Comparison of ENCODE assay signal across 15 cellular contexts in the genomic region with DNA sequence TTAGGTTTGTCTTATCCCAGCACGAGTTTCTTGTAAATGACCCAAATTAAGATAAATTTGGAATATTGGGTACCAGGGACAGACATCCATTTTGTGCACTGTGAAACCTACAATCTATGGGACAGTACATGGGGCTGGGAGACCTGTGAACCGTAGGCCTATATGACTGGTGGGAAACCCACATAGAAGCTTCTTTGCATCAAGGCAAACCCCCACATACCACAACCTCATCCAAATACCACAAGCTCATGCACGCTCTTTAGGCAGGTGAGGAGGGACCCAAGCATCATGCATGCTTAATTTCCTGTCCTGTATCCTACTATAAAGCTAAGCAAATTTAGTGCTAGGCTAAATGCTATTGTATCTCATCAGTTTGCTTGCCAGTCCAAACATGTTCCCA. TPM values are rescaled to one million over a fixed set of nuclear protein-coding genes. Genes with fewer than 3 reads are reported as not detected.
DNase-seq lines count a peak whose midpoint lies in the region; ATAC-seq and TF ChIP-seq lines count a peak whose summit lies in the region.
"Had no signal": no experiment of that assay in that cellular context is flagged by ENCODE, and none has a peak within 500 bp of the region (broad histone marks: within the 10 kb centered on the region; RNA-seq: fewer than 3 reads in every experiment).

No MANE protein-coding gene starts in this region.

- no peak overlapping the region for H2BK12ac ChIP-seq in trophoblast cell (ENCODE audit: low read length)

- H3K79me1 ChIP-seq in trophoblast cell (ENCODE audit: low read length): no peaks in the 10 kb centered on the region

- H3K36me3 ChIP-seq in trophoblast cell (ENCODE audit: control insufficient read depth in 1 of 2, insufficient read depth in 2 of 2, low read length in 2 of 2): no peaks in the 10 kb centered on the region

- no peak overlapping the region for H3K4me2 ChIP-seq in trophoblast cell (ENCODE audit: low read length)

- no peak overlapping the region for H4K91ac ChIP-seq in trophoblast cell (ENCODE audit: low read depth, low read length)

- no CpG with 5 or more reads among the region's 3 CpGs for WGBS in trophoblast cell (ENCODE audit: extremely low coverage, insufficient coverage, insufficient read length)

- H3K4me3 ChIP-seq in trophoblast cell (ENCODE audit: low read depth, low read length): no peak overlapping the region
- H3K4me3 ChIP-seq in foreskin fibroblast (ENCODE audit: low read depth in 1 of 2, low read length in 2 of 2): no peak overlapping the region

- no peaks in the 10 kb centered on the region for H3K9me3 ChIP-seq in trophoblast cell (ENCODE audit: insufficient read depth, low read depth, low read length)

- DNase-seq in trophoblast cell (no peak), foreskin fibroblast (no peak), DMS53 treated with DMSO at 0.1 percent for 48 hours (lab: John Stamatoyannopoulos, UW; ENCODE audit: unreplicated experiment) (no peak)
- DNase-seq: activated CD4-positive, alpha-beta T cell treated with anti-CD3 and anti-CD28 coated beads, Interleukin-2, amount 10 ng/mL, durations not matched to agents 7 days and 5 days; mesenchymal stem cell; NCI-H1436 treated with DMSO at 0.1 percent for 48 hours; NCI-H526; PC-3; stimulated activated CD4-positive, alpha-beta T cell treated with anti-CD3 and anti-CD28 coated beads, Interleukin-4, amount 100 ng/mL, for 24 hours had no signal

- H3K23ac ChIP-seq in trophoblast cell (ENCODE audit: low read length): no peak overlapping the region

- no peak for TF ChIP-seq CTCF in foreskin fibroblast (IDR thresholded peaks at IDR 0.05; ENCODE audit: low read depth, low read length)

- H3K14ac ChIP-seq in trophoblast cell (ENCODE audit: low read length): no peak overlapping the region

- no peak overlapping the region for H3K27ac ChIP-seq in trophoblast cell (ENCODE audit: low read depth, low read length)

- H3K18ac ChIP-seq in trophoblast cell (ENCODE audit: low read length): no peak overlapping the region

- H4K8ac ChIP-seq in trophoblast cell (ENCODE audit: low read depth, low read length): no peak overlapping the region

- H2AK5ac ChIP-seq in trophoblast cell (ENCODE audit: low read length): no peak overlapping the region

- H3K4me1 ChIP-seq in trophoblast cell (ENCODE audit: control insufficient read depth in 1 of 2, insufficient read depth in 2 of 2, low read length in 2 of 2): peaks cover 2 to 3% of the 10 kb centered on the region in 2 experiments

- H3K79me2 ChIP-seq in trophoblast cell (ENCODE audit: control insufficient read depth, insufficient read depth, low read length, poor library complexity): no peaks in the 10 kb centered on the region

- H3K27me3 ChIP-seq in trophoblast cell (ENCODE audit: insufficient read depth, low read length): no peaks in the 10 kb centered on the region

- H3K4ac ChIP-seq in trophoblast cell (ENCODE audit: low read depth, low read length): no peak overlapping the region

- no peak overlapping the region for H2BK5ac ChIP-seq in trophoblast cell (ENCODE audit: low read depth, low read length, poor library complexity)

- H4K12ac ChIP-seq in trophoblast cell (ENCODE audit: low read depth, low read length): no peak overlapping the region

- H3K9ac ChIP-seq in trophoblast cell (ENCODE audit: low read length): peak overlapping the region; percentile 66

- peak; percentile 48 for ATAC-seq in GM18858 (IDR thresholded peaks at IDR 0.05; ENCODE audit: unreplicated experiment)
- peak; percentile 50 for ATAC-seq in HG02571 (IDR thresholded peaks at IDR 0.05; ENCODE audit: unreplicated experiment)
- peak; percentile 53 for ATAC-seq in HG03521 (IDR thresholded peaks at IDR 0.05; ENCODE audit: unreplicated experiment)
- ATAC-seq in esophagus mucosa: no peak
- ATAC-seq: PC-3 had no signal

- no peak overlapping the region for H2AFZ ChIP-seq in trophoblast cell (ENCODE audit: insufficient read depth, low read length, poor library complexity)

- H2BK120ac ChIP-seq in trophoblast cell (ENCODE audit: insufficient read depth, low read length, poor library complexity): no peak overlapping the region

RNA-seq across cellular contexts. Expression of gene NIPAL1, which starts 47.8 kb away (rescaled TPM):
- 3.9 and 4.5 TPM in 2 replicates for polyA plus RNA-seq in trophoblast cell (2013)
- 44.2 TPM for total RNA-seq in esophagus mucosa

RNA-seq across cellular contexts. Expression of gene CNGA1, which starts 47.9 kb away (rescaled TPM):
- 0.16 and 0.19 TPM in 2 replicates for polyA plus RNA-seq in trophoblast cell (2013)
- total RNA-seq in esophagus mucosa: 7.2 TPM
- total RNA-seq: activated CD4-positive, alpha-beta T cell treated with anti-CD3 and anti-CD28 coated beads, Interleukin-2, amount 10 ng/mL, durations not matched to agents 7 days and 5 days; activated T-helper 1 cell treated with anti-CD3 and anti-CD28 coated beads, Interleukin-12 subunit alpha, Interleukin-12 subunit beta, Interleukin-2, Interleukin-4 antibody, amounts not matched to agents 30 ng/mL and 10 ng/mL and 1 ng/mL, durations not matched to agents 14 hours and 24 hours and 36 hours; astrocyte had no signal
